Comparison of ENCODE assay signal across 27 cellular contexts in genomic region chr5:37604290-37604689, GRCh38.
"Had no signal": no experiment of that assay in that cellular context is flagged by ENCODE, and none has a peak within 500 bp of the region (broad histone marks: within the 10 kb centered on the region; RNA-seq: fewer than 3 reads in every experiment).

No MANE protein-coding gene starts in this region.

- H3K27ac ChIP-seq: adrenal gland, body of pancreas, colonic mucosa, gastroesophageal sphincter, testis, uterus had no signal

- H3K4me3 ChIP-seq: adrenal gland, body of pancreas, colonic mucosa, gastroesophageal sphincter, heart left ventricle, testis, transverse colon, uterus had no signal

- H3K9me3 Mint-ChIP-seq: natural killer cell had no signal

- H3K27me3 Mint-ChIP-seq: activated naive CD8-positive, alpha-beta T cell treated with anti-CD3 and anti-CD28 coated beads for 36 hours had no signal

- H3K4me1 ChIP-seq: adrenal gland, body of pancreas, colonic mucosa, heart left ventricle, testis, uterus had no signal

- H3K4me3 Mint-ChIP-seq: activated naive CD4-positive, alpha-beta T cell treated with anti-CD3 and anti-CD28 coated beads for 36 hours; activated naive CD8-positive, alpha-beta T cell treated with anti-CD3 and anti-CD28 coated beads for 36 hours; immature natural killer cell; natural killer cell; T-helper 2 cell treated with Interferon-gamma antibody and Interleukin-4, amounts not matched to agents 5 μg/mL and 100 μg/mL, for 36 hours had no signal

- H3K4me1 Mint-ChIP-seq: activated naive CD8-positive, alpha-beta T cell treated with anti-CD3 and anti-CD28 coated beads for 36 hours had no signal

- H3K27ac Mint-ChIP-seq: activated naive CD4-positive, alpha-beta T cell treated with anti-CD3 and anti-CD28 coated beads for 36 hours; activated naive CD8-positive, alpha-beta T cell treated with anti-CD3 and anti-CD28 coated beads for 36 hours; immature natural killer cell; natural killer cell; T-helper 2 cell treated with Interferon-gamma antibody and Interleukin-4, amounts not matched to agents 5 μg/mL and 100 μg/mL, for 36 hours had no signal

- DNase-seq: activated CD4-positive, alpha-beta T cell treated with anti-CD3 and anti-CD28 coated beads for 4 hours; activated CD4-positive, alpha-beta T cell treated with anti-CD3 and anti-CD28 coated beads, Interleukin-2, amount 50 U/mL, for 48 hours; activated CD8-positive, alpha-beta memory T cell treated with anti-CD3 and anti-CD28 coated beads for 24 hours; activated effector memory CD4-positive, alpha-beta T cell treated with anti-CD3 and anti-CD28 coated beads, Interleukin-2, amount 50 U/mL, for 16 hours; activated naive CD4-positive, alpha-beta T cell treated with anti-CD3 and anti-CD28 coated beads for 36 hours; activated naive CD8-positive, alpha-beta T cell treated with anti-CD3 and anti-CD28 coated beads for 36 hours; adrenal gland; aorta; body of pancreas; colonic mucosa; effector CD8-positive, alpha-beta T cell; erythroblast; heart left ventricle; hypothalamus; immature natural killer cell; kidney; left colon; midbrain; natural killer cell; stimulated activated CD4-positive, alpha-beta T cell treated with anti-CD3 and anti-CD28 coated beads, Interleukin-15, amount 100 ng/mL, for 24 hours; stimulated activated naive CD4-positive, alpha-beta T cell treated with Interleukin-2 at 50 U/mL for 16 hours; T-helper 1 cell; testis; transverse colon; uterus had no signal

- H3K9me3 ChIP-seq: adrenal gland, body of pancreas, colonic mucosa, testis had no signal

- ATAC-seq: body of pancreas, gastroesophageal sphincter, heart left ventricle, left colon, natural killer cell had no signal

- H3K36me3 ChIP-seq: adrenal gland, colonic mucosa, transverse colon, uterus had no signal

- H3K27me3 ChIP-seq: adrenal gland, body of pancreas, colonic mucosa, gastroesophageal sphincter, heart left ventricle, testis, transverse colon, uterus had no signal
